ENCODE assay signal across 13 cellular contexts in genomic region chr5:82754759-82755158, GRCh38.
DNase-seq lines count a peak whose midpoint lies in the region; ATAC-seq and TF ChIP-seq lines count a peak whose summit lies in the region.
"Had no signal": no experiment of that assay in that cellular context is flagged by ENCODE, and none has a peak within 500 bp of the region (broad histone marks: within the 10 kb centered on the region; RNA-seq: fewer than 3 reads in every experiment).

No MANE protein-coding gene starts in this region.

- H3K79me2 ChIP-seq in OCI-LY7 (ENCODE audit: insufficient read depth, low read depth, low read length), result no peaks in the 10 kb centered on the region

- no peak overlapping the region for H2AFZ ChIP-seq in OCI-LY7 (ENCODE audit: low read length)

- CTCF ChIA-PET in OCI-LY7 (lab: Charles Lee; ENCODE audit: unreplicated experiment), result no interaction called here

- H3K27me3 ChIP-seq in MG63, result no peaks in the 10 kb centered on the region; the same call in 1 of the 2 replicates
- H3K27me3 ChIP-seq: ascending aorta had no signal

- no TSS peak for BruUV-seq in OCI-LY7 (replicated peaks; lab: Mats Ljungman, UMichigan)

- no peaks in the 10 kb centered on the region; the same call in 1 of the 2 replicates for H3K9me2 ChIP-seq in OCI-LY7 (ENCODE audit: insufficient read depth, low read length)

- no peak overlapping the region for H3K4me3 ChIP-seq in OCI-LY7 (ENCODE audit: low read depth, low read length, poor library complexity, severe bottlenecking)
- no peak overlapping the region for H3K4me3 ChIP-seq in MG63
- H3K4me3 ChIP-seq: ascending aorta, prostate gland had no signal

- no peaks in the 10 kb centered on the region for H4K20me1 ChIP-seq in OCI-LY7 (ENCODE audit: insufficient read depth, low read length)

- H3K4me2 ChIP-seq in OCI-LY7 (ENCODE audit: low read length), result no peak overlapping the region

- H3K4me1 ChIP-seq in OCI-LY7 (ENCODE audit: insufficient read depth, low read length, poor library complexity, severe bottlenecking), result no peaks in the 10 kb centered on the region
- H3K4me1 ChIP-seq: ascending aorta, prostate gland had no signal

- ATAC-seq in GM18502 (IDR thresholded peaks at IDR 0.05; ENCODE audit: poor library complexity, unreplicated experiment) (peak; percentile 95), GM19455 (IDR thresholded peaks at IDR 0.05; ENCODE audit: unreplicated experiment) (peak; percentile 87), HG02840 (IDR thresholded peaks at IDR 0.05; ENCODE audit: low FRiP score, unreplicated experiment) (peak; percentile 95), HG03442 (IDR thresholded peaks at IDR 0.05; ENCODE audit: unreplicated experiment) (peak; percentile 94)

- H3K27ac ChIP-seq in OCI-LY7 (ENCODE audit: low read depth, low read length, poor library complexity, severe bottlenecking), result no peak overlapping the region
- H3K27ac ChIP-seq: ascending aorta, prostate gland had no signal

- intact Hi-C loops in posterior vena cava (cut with DNase I) (no loop called here), OCI-LY7 (cut with micrococcal nuclease; ENCODE audit: unreplicated experiment) (no loop called here)

- no peak for DNase-seq in posterior vena cava (ENCODE audit: low spot score)
- DNase-seq in activated CD4-positive, alpha-beta T cell treated with anti-CD3 and anti-CD28 coated beads, Interleukin-2, amount 50 U/mL, for 1 hour, result no peak
- DNase-seq in OCI-LY7 (ENCODE audit: low spot score), result no peak
- no peak for DNase-seq in MG63
- DNase-seq: AML-193; Right ventricle myocardium superior; stimulated activated CD4-positive, alpha-beta T cell treated with anti-CD3 and anti-CD28 coated beads, Interleukin-2, amount 100 ng/mL, for 48 hours had no signal

- POLR2A ChIA-PET in OCI-LY7 (lab: Charles Lee), result no interaction called here

- H3K36me3 ChIP-seq in OCI-LY7 (ENCODE audit: insufficient read depth, low read length), result no peaks in the 10 kb centered on the region
- H3K36me3 ChIP-seq in MG63, result no peaks in the 10 kb centered on the region
- H3K36me3 ChIP-seq: ascending aorta, prostate gland had no signal

- H3K9me3 ChIP-seq in OCI-LY7 (ENCODE audit: low read length), result no peaks in the 10 kb centered on the region
- no peaks in the 10 kb centered on the region; the same call in 1 of the 2 replicates for H3K9me3 ChIP-seq in MG63
- H3K9me3 ChIP-seq: ascending aorta, prostate gland had no signal

- no peak for TF ChIP-seq CTCF in OCI-LY7 (conservative IDR thresholded peaks at IDR 0.05; ENCODE audit: low read length)
